8 cellular contexts compared by ENCODE assay signal in genomic region chr16:66270333-66270927, GRCh38.
DNase-seq lines count a peak whose midpoint lies in the region; ATAC-seq and TF ChIP-seq lines count a peak whose summit lies in the region.

No MANE protein-coding gene starts in this region.

- WGBS in SK-N-SH (ENCODE audit: low lambda C conversion rate): 63% methylated on average over 12 of the region's 48 CpGs
- WGBS in heart right ventricle, 2 donors: 9 to 10% methylated on average over 48 of the region's 48 CpGs
- 11 to 12% (median 11%) methylated on average over 41 to 48 of the region's 48 CpGs for WGBS in psoas muscle, 3 donors

- H3K9ac ChIP-seq in SK-N-SH: no peak overlapping the region

- DNase-seq in BJ (ENCODE audit: low read depth): no peak
- DNase-seq in Jurkat, Clone E6-1 (ENCODE audit: low read depth, low spot score): peak; percentile 14
- peak; percentile 92 for DNase-seq in SK-N-SH
- DNase-seq in activated naive CD8-positive, alpha-beta T cell treated with anti-CD3 and anti-CD28 coated beads for 36 hours: peak; percentile 75
- DNase-seq in heart right ventricle: peak; percentile 48 to 82
- peak; percentile 72 to 84 for DNase-seq in psoas muscle
- DNase-seq in NK-92 (lab: John Stamatoyannopoulos, UW; ENCODE audit: unreplicated experiment): no peak

- H3K4me1 Mint-ChIP-seq in activated naive CD8-positive, alpha-beta T cell treated with anti-CD3 and anti-CD28 coated beads for 36 hours: peaks cover 10% of the 10 kb centered on the region

- H3K4me3 Mint-ChIP-seq in activated naive CD8-positive, alpha-beta T cell treated with anti-CD3 and anti-CD28 coated beads for 36 hours: no peak overlapping the region

- intact Hi-C loops in heart right ventricle (cut with DNase I) (loop anchor here in 2 of 10 donors (5.0 kb wide), 1 partner anchor 1148 kb away; the partner anchor contains the start of gene CDH11 (in 2 of the 2)), psoas muscle (cut with DNase I) (no loop called here)

- ATAC-seq in GM19351 (IDR thresholded peaks at IDR 0.05; ENCODE audit: unreplicated experiment) (peak; percentile 59), heart right ventricle (peak; percentile 54 to 85 (median 70)), psoas muscle (peak; percentile 45 to 79 (median 64))

- H3K27me3 Mint-ChIP-seq in activated naive CD8-positive, alpha-beta T cell treated with anti-CD3 and anti-CD28 coated beads for 36 hours: peaks cover 44% of the 10 kb centered on the region

- H3K36me3 Mint-ChIP-seq in activated naive CD8-positive, alpha-beta T cell treated with anti-CD3 and anti-CD28 coated beads for 36 hours: no peaks in the 10 kb centered on the region

- no peaks in the 10 kb centered on the region for H3K79me2 ChIP-seq in SK-N-SH (ENCODE audit: insufficient read depth)

- no peaks in the 10 kb centered on the region for H3K9me3 ChIP-seq in SK-N-SH
- no peaks in the 10 kb centered on the region for H3K9me3 ChIP-seq in heart right ventricle
- H3K9me3 ChIP-seq in psoas muscle: no peaks in the 10 kb centered on the region

- 0 out of 4 replicates have a peak, but pooled peaks of 1 of the 2 experiments have one; percentile 17 for TF ChIP-seq EP300 in SK-N-SH (IDR thresholded peaks at IDR 0.05; ENCODE audit: borderline replicate concordance in 1 of 2, low read depth in 1 of 2, low read length in 1 of 2)

- H3K9me3 Mint-ChIP-seq in activated naive CD8-positive, alpha-beta T cell treated with anti-CD3 and anti-CD28 coated beads for 36 hours: no peaks in the 10 kb centered on the region

- H4K20me1 ChIP-seq in SK-N-SH (ENCODE audit: insufficient read depth): no peaks in the 10 kb centered on the region

- no peaks in the 10 kb centered on the region for H3F3A ChIP-seq in SK-N-SH (replicated peaks; ENCODE audit: insufficient read depth)

- CTCF ChIA-PET in BJ (lab: Yijun Ruan, JAX): interaction anchor here (0.6 to 2.2 kb wide), 8 partner anchors 75 to 1149 kb away, joined by 3 to 9 read pairs (median 4); partner anchors contain the start of gene CDH11
- CTCF ChIA-PET in SK-N-SH (lab: Yijun Ruan, JAX): interaction anchor here (0.7 to 2.4 kb wide), 22 partner anchors 8 to 1153 kb away, joined by 3 to 9 read pairs (median 4); no protein-coding TSS in a partner anchor

- no peaks in the 10 kb centered on the region for H3K36me3 ChIP-seq in BJ (ENCODE audit: control insufficient read depth, insufficient read depth, low read length)
- no peaks in the 10 kb centered on the region for H3K36me3 ChIP-seq in SK-N-SH (replicated peaks in 1 of 2; ENCODE audit: control insufficient read depth in 1 of 2, insufficient read depth in 2 of 2, low read length in 1 of 2)
- H3K36me3 ChIP-seq in heart right ventricle: no peaks in the 10 kb centered on the region
- no peaks in the 10 kb centered on the region for H3K36me3 ChIP-seq in psoas muscle (ENCODE audit: insufficient read depth in 1 of 2, low read depth in 1 of 2)

- H3K27ac ChIP-seq in SK-N-SH (ENCODE audit: low read depth in 2 of 2, low read length in 1 of 2) (peak overlapping the region in 1 of 2 experiments; percentile 3; a peak in 1 of 4 replicates), heart right ventricle (peak overlapping the region in 8 of 10 donors; percentile 35 to 78 (median 64)), psoas muscle (no peak overlapping the region)

- no peaks in the 10 kb centered on the region for H3K9me2 ChIP-seq in SK-N-SH

- no peak overlapping the region for H3K4me3 ChIP-seq in BJ (ENCODE audit: low read depth, low read length)
- H3K4me3 ChIP-seq in Jurkat, Clone E6-1 (ENCODE audit: low read length): no peak overlapping the region
- H3K4me3 ChIP-seq in SK-N-SH (ENCODE audit: low read depth in 2 of 2, low read length in 1 of 2): peak overlapping the region; percentile 22 to 50; a peak in 3 of 4 replicates
- H3K4me3 ChIP-seq in heart right ventricle: peak overlapping the region in 9 of 10 donors; percentile 6 to 50 (median 40)
- peak overlapping the region; percentile 59 for H3K4me3 ChIP-seq in psoas muscle

- H3K4me1 ChIP-seq in SK-N-SH (ENCODE audit: control insufficient read depth in 1 of 2, insufficient read depth in 2 of 2, low read depth in 1 of 2, low read length in 1 of 2) (peaks cover 6 to 21% of the 10 kb centered on the region in 2 experiments; a peak in 3 of 4 replicates), heart right ventricle (peaks cover 2 to 36% (median 16%) of the 10 kb centered on the region in 9 donors), psoas muscle (no peaks in the 10 kb centered on the region)

- POLR2A ChIA-PET in BJ (lab: Charles Lee) (no interaction called here), SK-N-SH (lab: Yijun Ruan, JAX) (no interaction called here)

- H3K4me2 ChIP-seq in SK-N-SH: peak overlapping the region; percentile 72

- TF ChIP-seq CTCF in BJ (IDR thresholded peaks at IDR 0.05; ENCODE audit: insufficient read depth, low read depth, low read length) (peak; percentile 61), SK-N-SH (IDR thresholded peaks at IDR 0.05) (peak; percentile 78), heart right ventricle (IDR thresholded peaks at IDR 0.05) (peak; percentile 90 to 99 (median 96)), psoas muscle (IDR thresholded peaks at IDR 0.05) (peak; percentile 89)

- peak overlapping the region; percentile 70; the same call in 1 of the 2 replicates for H2AFZ ChIP-seq in SK-N-SH (ENCODE audit: low read depth)

- H3K27me3 ChIP-seq in BJ (ENCODE audit: control insufficient read depth, insufficient read depth, low read length) (no peaks in the 10 kb centered on the region), SK-N-SH (ENCODE audit: insufficient read depth) (no peaks in the 10 kb centered on the region), heart right ventricle (peaks cover 0 to 31% (median 3%) of the 10 kb centered on the region in 7 donors), psoas muscle (ENCODE audit: insufficient read depth in 3 of 3, low read length in 2 of 3) (peaks cover 0 to 13% (median 1%) of the 10 kb centered on the region in 3 donors)

- no peak overlapping the region for H3K27ac Mint-ChIP-seq in activated naive CD8-positive, alpha-beta T cell treated with anti-CD3 and anti-CD28 coated beads for 36 hours

- peak; percentile 87 for TF ChIP-seq RAD21 in SK-N-SH (IDR thresholded peaks at IDR 0.05; ENCODE audit: low read length)

TF ChIP-seq in SK-N-SH, 30 proteins besides CTCF, POLR2A, EP300 and RAD21:
- peak; percentile 32; the same call in 1 of the 2 replicates for TF ChIP-seq MXI1 (IDR thresholded peaks at IDR 0.05; ENCODE audit: low read depth, low read length)
- TF ChIP-seq MAX (IDR thresholded peaks at IDR 0.05; ENCODE audit: low read depth): peak; percentile 60; the same call in 1 of the 2 replicates
- TF ChIP-seq REST (IDR thresholded peaks at IDR 0.05; ENCODE audit: low read depth, low read length): no peak
- TF ChIP-seq TEAD4 (IDR thresholded peaks at IDR 0.05; ENCODE audit: borderline replicate concordance, insufficient read depth): no peak
- no peak for TF ChIP-seq MEF2A (IDR thresholded peaks at IDR 0.05; ENCODE audit: borderline replicate concordance, low read depth)
- TF ChIP-seq RCOR1 (IDR thresholded peaks at IDR 0.05; ENCODE audit: low read length): 0 out of 2 replicates have a peak, but pooled peaks have one; percentile 12
- TF ChIP-seq USF2 (IDR thresholded peaks at IDR 0.05; ENCODE audit: borderline replicate concordance, low read depth, low read length): no peak
- TF ChIP-seq GATA2 (CRISPR knock-in tag; IDR thresholded peaks at IDR 0.05): no peak
- peak; percentile 83 for TF ChIP-seq SMC3 (IDR thresholded peaks at IDR 0.05; ENCODE audit: low read depth, low read length)
TF ChIP-seq in SK-N-SH: peak in this region for 4.

Comparison
In these comparisons a context has a peak if more than half of its experiments do, and no peak if none do; other contexts are left out.
1. DNase-seq: peak in Jurkat, Clone E6-1 (single experiment), SK-N-SH (single experiment), activated naive CD8-positive, alpha-beta T cell treated with anti-CD3 and anti-CD28 coated beads for 36 hours (single experiment), heart right ventricle (2 of 2) and psoas muscle (2 of 2); none in BJ (single experiment) and NK-92 (single experiment).
2. H3K4me3 ChIP-seq: peak in SK-N-SH (2 of 2), heart right ventricle (9 of 10) and psoas muscle (single experiment); none in BJ (single experiment) and Jurkat, Clone E6-1 (single experiment).
3. Peak in every context shown above with its lines, with median percentiles within 50 percentile points of each other: CTCF ChIP-seq and ATAC-seq.